Comparison of ENCODE assay signal across 9 cellular contexts in the genomic region with DNA sequence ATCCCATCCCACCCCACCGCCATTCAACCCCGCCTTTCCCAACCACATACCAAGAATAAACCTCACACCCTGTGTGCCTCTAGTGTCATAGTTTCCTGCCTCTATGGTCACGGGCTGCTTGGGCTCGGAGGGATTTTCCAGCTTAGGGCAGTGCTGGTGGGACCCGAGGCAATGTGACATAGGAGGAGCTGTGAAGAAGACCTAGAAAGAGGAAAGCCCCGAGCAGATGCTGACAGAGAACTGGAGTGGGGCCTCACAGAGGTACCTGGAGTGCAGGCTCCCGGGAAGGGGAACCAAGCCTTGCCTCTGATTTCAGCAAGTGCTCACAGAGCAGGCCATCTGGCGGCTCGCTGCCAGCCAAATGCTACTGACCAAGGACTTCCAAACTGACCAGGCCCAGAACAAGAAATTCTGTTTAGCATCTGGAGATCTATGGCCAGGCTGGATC. TPM values are rescaled to one million over a fixed set of nuclear protein-coding genes. Genes with fewer than 3 reads are reported as not detected.
A peak's percentile ranks its signal among the peaks of the same experiment; 100 is the strongest.
DNase-seq lines count a peak whose midpoint lies in the region; ATAC-seq, FAIRE-seq and TF ChIP-seq lines count a peak whose summit lies in the region.
"Had no signal": no experiment of that assay in that cellular context is flagged by ENCODE, and none has a peak within 500 bp of the region (broad histone marks: within the 10 kb centered on the region; RNA-seq: fewer than 3 reads in every experiment).

No MANE protein-coding gene starts in this region.

- H3K4me2 ChIP-seq in MM.1S (ENCODE audit: low read depth, low read length) = no peak overlapping the region

- H3K27me3 ChIP-seq in MM.1S (replicated peaks; ENCODE audit: insufficient read depth, low read length) = no peaks in the 10 kb centered on the region

- H3K36me3 ChIP-seq in MM.1S (replicated peaks; ENCODE audit: insufficient read depth, low read length) = no peaks in the 10 kb centered on the region

- no peaks in the 10 kb centered on the region for H3K36me3 Mint-ChIP-seq in activated naive CD8-positive, alpha-beta T cell treated with anti-CD3 and anti-CD28 coated beads for 36 hours

- no peaks in the 10 kb centered on the region for H4K20me1 ChIP-seq in MM.1S (ENCODE audit: insufficient read depth, low read length)

- H3K9me3 ChIP-seq in MM.1S (replicated peaks; ENCODE audit: insufficient read depth, low read length) = no peaks in the 10 kb centered on the region

- no peak for TF ChIP-seq CTCF in MM.1S (IDR thresholded peaks at IDR 0.05; ENCODE audit: low read length)

- no peaks in the 10 kb centered on the region for H3F3A ChIP-seq in MM.1S (ENCODE audit: insufficient read depth, low read length)

- no peak overlapping the region for H3K4me3 ChIP-seq in MM.1S (ENCODE audit: low read length)

- no peaks in the 10 kb centered on the region for H3K9me3 Mint-ChIP-seq in activated naive CD8-positive, alpha-beta T cell treated with anti-CD3 and anti-CD28 coated beads for 36 hours

- H3K27ac ChIP-seq in MM.1S (ENCODE audit: low read length) = no peak overlapping the region
- H3K27ac ChIP-seq: HL-60 had no signal

- TF ChIP-seq POLR2A in GM12892 (IDR thresholded peaks at IDR 0.05; ENCODE audit: low read depth, low read length) = peak; percentile 84

- peak; percentile 66 for DNase-seq in GM12892 (ENCODE audit: insufficient read length)
- peak; percentile 44 for DNase-seq in RCC 7860 (ENCODE audit: low spot score)
- peak; percentile 87 for DNase-seq in activated naive CD8-positive, alpha-beta T cell treated with anti-CD3 and anti-CD28 coated beads for 36 hours
- DNase-seq in stimulated activated CD4-positive, alpha-beta T cell treated with anti-CD3 and anti-CD28 coated beads, Interleukin-4, amount 100 ng/mL, for 4 hours = peak; percentile 34 to 59
- no peak for DNase-seq in MM.1S
- no peak for DNase-seq in NCI-H1436 treated with DMSO at 0.1 percent for 48 hours (lab: John Stamatoyannopoulos, UW)
- DNase-seq in inferior parietal cortex (ENCODE audit: extremely low spot score) = no peak

- no peaks in the 10 kb centered on the region for H3K4me1 ChIP-seq in MM.1S (ENCODE audit: low read length)

- H3K9ac ChIP-seq in MM.1S (ENCODE audit: low read length) = no peak overlapping the region

- peak overlapping the region; percentile 14 for H3K4me3 Mint-ChIP-seq in activated naive CD8-positive, alpha-beta T cell treated with anti-CD3 and anti-CD28 coated beads for 36 hours

- ATAC-seq in GM21717 (IDR thresholded peaks at IDR 0.05; ENCODE audit: unreplicated experiment) = peak; percentile 82

- H3K79me2 ChIP-seq in MM.1S (ENCODE audit: low read length) = no peaks in the 10 kb centered on the region

- peaks cover 40% of the 10 kb centered on the region for H3K4me1 Mint-ChIP-seq in activated naive CD8-positive, alpha-beta T cell treated with anti-CD3 and anti-CD28 coated beads for 36 hours

- H3K27ac Mint-ChIP-seq in activated naive CD8-positive, alpha-beta T cell treated with anti-CD3 and anti-CD28 coated beads for 36 hours = peak overlapping the region; percentile 78

- FAIRE-seq in GM12892 (lab: Jason Lieb, UNC) = peak; percentile 94
- no peak for FAIRE-seq in RCC 7860 (lab: Jason Lieb, UNC)

- no peak overlapping the region for H2AFZ ChIP-seq in MM.1S (ENCODE audit: low read length)

- H3K9me2 ChIP-seq in MM.1S (replicated peaks; ENCODE audit: insufficient read depth, low read length) = no peaks in the 10 kb centered on the region

- peaks cover 4% of the 10 kb centered on the region for H3K27me3 Mint-ChIP-seq in activated naive CD8-positive, alpha-beta T cell treated with anti-CD3 and anti-CD28 coated beads for 36 hours

RNA-seq across cellular contexts. Expression of gene BHLHE40, which starts 27.5 kb away (rescaled TPM):
- polyA plus RNA-seq in GM12892 (2012; ENCODE audit: missing spikeins) = 117 TPM
- 100 to 1,000 TPM; 292 to 294 TPM for total RNA-seq in activated naive CD8-positive, alpha-beta T cell treated with anti-CD3 and anti-CD28 coated beads for 36 hours

Comparison
In these comparisons a context has a peak if more than half of its experiments do, and no peak if none do; other contexts are left out.
1. DNase-seq: peak in GM12892 (single experiment), RCC 7860 (single experiment), activated naive CD8-positive, alpha-beta T cell treated with anti-CD3 and anti-CD28 coated beads for 36 hours (single experiment) and stimulated activated CD4-positive, alpha-beta T cell treated with anti-CD3 and anti-CD28 coated beads, Interleukin-4, amount 100 ng/mL, for 4 hours (2 of 2); none in MM.1S (single experiment), NCI-H1436 treated with DMSO at 0.1 percent for 48 hours (single experiment) and inferior parietal cortex (single experiment).